1 cellular context compared by ENCODE assay signal in genomic region chr1:156892190-156893047, GRCh38.
TF ChIP-seq lines count a peak whose summit lies in the region.

No MANE protein-coding gene starts in this region.

TF ChIP-seq in HEK293, 187 proteins besides CTCF, POLR2A, EP300 and RAD21 (continued from another document and continues in another):
- no peak for TF ChIP-seq REST (tag by site-specific recombination; IDR thresholded peaks at IDR 0.05)
- TF ChIP-seq PRDM1 (tag by site-specific recombination; IDR thresholded peaks at IDR 0.05) = 0 out of 2 replicates have a peak, but pooled peaks have one; percentile 34
- TF ChIP-seq ZNF488 (tag by site-specific recombination; IDR thresholded peaks at IDR 0.05) = no peak
- no peak for TF ChIP-seq TSHZ1 (tag by site-specific recombination; IDR thresholded peaks at IDR 0.05; ENCODE audit: borderline replicate concordance)
- TF ChIP-seq ZNF449 (tag by site-specific recombination; IDR thresholded peaks at IDR 0.05) = no peak
- TF ChIP-seq REPIN1 (tag by site-specific recombination; IDR thresholded peaks at IDR 0.05; ENCODE audit: low read depth) = no peak; the same call in 1 of the 2 replicates
- peak; percentile 58 for TF ChIP-seq SP2 (tag by site-specific recombination; IDR thresholded peaks at IDR 0.05)
- no peak for TF ChIP-seq ZNF114 (tag by site-specific recombination; IDR thresholded peaks at IDR 0.05)
- TF ChIP-seq KLF16 (tag by site-specific recombination; IDR thresholded peaks at IDR 0.05) = peak; percentile 74; the same call in 1 of the 2 replicates
- no peak for TF ChIP-seq PRDM10 (tag by site-specific recombination; IDR thresholded peaks at IDR 0.05)
- no peak for TF ChIP-seq ZNF580 (tag by site-specific recombination; IDR thresholded peaks at IDR 0.05)
- TF ChIP-seq ZBTB26 (tag by site-specific recombination; optimal IDR thresholded peaks at IDR 0.05) = peak; percentile 33
- TF ChIP-seq ZNF600 (tag by site-specific recombination; IDR thresholded peaks at IDR 0.05) = peak; percentile 44
- peak; percentile 95 for TF ChIP-seq KLF9 (tag by site-specific recombination; IDR thresholded peaks at IDR 0.05; ENCODE audit: low read depth)
- no peak for TF ChIP-seq ZNF280C (tag by site-specific recombination; IDR thresholded peaks at IDR 0.05)
- TF ChIP-seq ZNF280D (tag by site-specific recombination; IDR thresholded peaks at IDR 0.05) = no peak
- no peak for TF ChIP-seq ZNF132 (tag by site-specific recombination; IDR thresholded peaks at IDR 0.05; ENCODE audit: borderline replicate concordance)
- no peak for TF ChIP-seq YY1 (tag by site-specific recombination; IDR thresholded peaks at IDR 0.05)
- peak; percentile 63 for TF ChIP-seq KLF17 (tag by site-specific recombination; IDR thresholded peaks at IDR 0.05)
- TF ChIP-seq HOXC10 (CRISPR knock-in tag; IDR thresholded peaks at IDR 0.05) = no peak
- TF ChIP-seq ZNF473 (tag by site-specific recombination; IDR thresholded peaks at IDR 0.05) = no peak
- TF ChIP-seq ZNF670 (tag by site-specific recombination; IDR thresholded peaks at IDR 0.05; ENCODE audit: low read depth) = no peak
- TF ChIP-seq ZBTB21 (tag by site-specific recombination; IDR thresholded peaks at IDR 0.05) = 0 out of 2 replicates have a peak, but pooled peaks have one; percentile 6
- TF ChIP-seq YY2 (tag by site-specific recombination; IDR thresholded peaks at IDR 0.05) = no peak
- peak; percentile 27; the same call in 1 of the 2 replicates for TF ChIP-seq ZNF366 (tag by site-specific recombination; conservative IDR thresholded peaks at IDR 0.05)
- peak; percentile 81 for TF ChIP-seq GLIS2 (tag by site-specific recombination; IDR thresholded peaks at IDR 0.05)
- peak; percentile 74 for TF ChIP-seq ZBTB8A (tag by site-specific recombination; IDR thresholded peaks at IDR 0.05)
- no peak for TF ChIP-seq PRDM6 (tag by site-specific recombination; IDR thresholded peaks at IDR 0.05)
